ENCODE assay signal across 28 cellular contexts in the genomic region with DNA sequence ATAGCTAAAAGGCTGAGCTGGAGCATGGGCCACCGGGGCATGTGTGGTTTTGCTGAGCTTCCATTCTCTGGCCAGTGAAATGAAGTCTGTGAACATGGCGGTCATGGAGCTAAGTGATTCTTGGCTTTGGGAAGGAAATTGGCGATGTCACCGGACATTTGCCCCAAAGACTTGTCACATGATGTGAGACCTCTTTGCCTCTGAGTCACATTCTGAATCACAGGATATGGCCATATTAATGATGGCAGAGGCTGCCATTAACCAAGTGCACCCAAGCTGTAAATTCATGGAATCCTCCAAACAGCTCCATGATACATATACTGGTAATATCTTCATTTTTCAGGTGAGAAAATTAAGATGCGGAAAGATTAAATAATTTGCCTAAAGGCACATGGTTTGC. TPM values are rescaled to one million over a fixed set of nuclear protein-coding genes. Genes with fewer than 3 reads are reported as not detected.
DNase-seq lines count a peak whose midpoint lies in the region; FAIRE-seq and TF ChIP-seq lines count a peak whose summit lies in the region.
"Had no signal": no experiment of that assay in that cellular context is flagged by ENCODE, and none has a peak within 500 bp of the region (broad histone marks: within the 10 kb centered on the region; RNA-seq: fewer than 3 reads in every experiment).

No MANE protein-coding gene starts in this region.

- no peaks in the 10 kb centered on the region for H3K79me2 ChIP-seq in H9 (ENCODE audit: insufficient read depth, low read length)

- no peaks in the 10 kb centered on the region for H4K20me1 ChIP-seq in H9 (ENCODE audit: control insufficient read depth, insufficient read depth, insufficient read length)

- POLR2A ChIA-PET in activated CD4-positive, alpha-beta memory T cell treated with anti-CD3 and anti-CD28 coated beads for 36 hours (lab: Charles Lee): interaction anchor here (1.2 to 3.6 kb wide), 5 partner anchors 20 to 71 kb away, joined by 4 to 31 read pairs (median 4); a partner anchor contains a TSS

- WGBS in H9 (ENCODE audit: extremely low coverage, insufficient read length, low lambda C conversion rate): no CpG with 5 or more reads among the region's 5 CpGs

- no peak overlapping the region for H2BK5ac ChIP-seq in H9 (ENCODE audit: insufficient read length, low read length)

- H3K14ac ChIP-seq in H9 (ENCODE audit: insufficient read depth, low read length): no peak overlapping the region

- H3K4me1 Mint-ChIP-seq in T-helper 2 cell treated with Interferon-gamma antibody and Interleukin-4, amounts not matched to agents 5 μg/mL and 100 μg/mL, for 36 hours (ENCODE audit: low read depth): peaks cover 62% of the 10 kb centered on the region
- H3K4me1 Mint-ChIP-seq in activated CD4-positive, alpha-beta memory T cell treated with anti-CD3 and anti-CD28 coated beads for 36 hours (ENCODE audit: low read depth): peaks cover 54% of the 10 kb centered on the region
- H3K4me1 Mint-ChIP-seq in H9: no peaks in the 10 kb centered on the region
- H3K4me1 Mint-ChIP-seq: brain had no signal

- no peak overlapping the region for H2BK12ac ChIP-seq in H9 (ENCODE audit: insufficient read length, low read depth, low read length)

- H3K56ac ChIP-seq in H9 (ENCODE audit: insufficient read length, low read depth, low read length): no peak overlapping the region

- no peak overlapping the region for H3K18ac ChIP-seq in H9 (ENCODE audit: insufficient read length, low read depth, low read length)

- no peak for TF ChIP-seq POLR2A in GM12892 (IDR thresholded peaks at IDR 0.05; ENCODE audit: low read depth, low read length)

- H3K27ac Mint-ChIP-seq in T-helper 2 cell treated with Interferon-gamma antibody and Interleukin-4, amounts not matched to agents 5 μg/mL and 100 μg/mL, for 36 hours: peak overlapping the region; percentile 50
- H3K27ac Mint-ChIP-seq in activated CD4-positive, alpha-beta memory T cell treated with anti-CD3 and anti-CD28 coated beads for 36 hours: peak overlapping the region; percentile 66
- no peak overlapping the region for H3K27ac Mint-ChIP-seq in H9
- H3K27ac Mint-ChIP-seq: brain; CD8-positive, alpha-beta memory T cell; memory B cell had no signal

- H3K4me1 ChIP-seq in H9 (ENCODE audit: insufficient read depth, low read length): no peaks in the 10 kb centered on the region
- H3K4me1 ChIP-seq: esophagus squamous epithelium had no signal

- peak overlapping the region; percentile 19 for H3K4me3 Mint-ChIP-seq in T-helper 2 cell treated with Interferon-gamma antibody and Interleukin-4, amounts not matched to agents 5 μg/mL and 100 μg/mL, for 36 hours
- H3K4me3 Mint-ChIP-seq in activated CD4-positive, alpha-beta memory T cell treated with anti-CD3 and anti-CD28 coated beads for 36 hours: no peak overlapping the region
- no peak overlapping the region for H3K4me3 Mint-ChIP-seq in H9
- H3K4me3 Mint-ChIP-seq: brain; CD8-positive, alpha-beta memory T cell; effector memory CD8-positive, alpha-beta T cell; memory B cell had no signal

- intact Hi-C loops in activated CD4-positive, alpha-beta memory T cell treated with anti-CD3 and anti-CD28 coated beads for 36 hours (cut with micrococcal nuclease): loop anchor here (1.0 to 2.0 kb wide), 2 partner anchors 20 to 166 kb away; a partner anchor contains a TSS

- H3K27me3 ChIP-seq in H9 (ENCODE audit: insufficient read depth, low read length): no peaks in the 10 kb centered on the region
- H3K27me3 ChIP-seq: esophagus squamous epithelium, upper lobe of left lung had no signal

- DNase-seq in T-helper 2 cell treated with Interferon-gamma antibody and Interleukin-4, amounts not matched to agents 5 μg/mL and 100 μg/mL, for 36 hours (ENCODE audit: low spot score): no peak
- DNase-seq in T-helper 2 cell (no peak), GM12892 (ENCODE audit: insufficient read length) (no peak), kidney tubule cell (ENCODE audit: low spot score) (peak; percentile 61), NCI-H345 (lab: John Stamatoyannopoulos, UW) (no peak), T1000 (lab: John Stamatoyannopoulos, UW) (no peak), H9 (no peak)
- DNase-seq in activated CD4-positive, alpha-beta memory T cell treated with anti-CD3 and anti-CD28 coated beads for 36 hours: no peak
- DNase-seq: activated effector memory CD4-positive, alpha-beta T cell treated with Interleukin-2 at 50 U/mL for 16 hours; CD8-positive, alpha-beta memory T cell; effector memory CD8-positive, alpha-beta T cell; esophagus squamous epithelium; IMR-90; kidney glomerular epithelial cell; MM.1S; NCI-H1436; NCI-H2107; NCI-H510A; RPMI8226; stimulated activated CD4-positive, alpha-beta T cell treated with anti-CD3 and anti-CD28 coated beads, Interleukin-12 subunit alpha, Interleukin-12 subunit beta, amount 100 ng/mL, for 4 hours; upper lobe of left lung had no signal

- no peak overlapping the region for H3K27ac ChIP-seq in H9 (ENCODE audit: insufficient read length, low read depth, low read length)
- H3K27ac ChIP-seq: esophagus squamous epithelium, SK-N-MC, upper lobe of left lung had no signal

- no peak overlapping the region for H3K23ac ChIP-seq in H9 (ENCODE audit: insufficient read length, low read depth, low read length)

- H3K4me2 ChIP-seq in H9 (ENCODE audit: insufficient read depth, insufficient read length, low read length): no peak overlapping the region

- no peak overlapping the region for H3K4ac ChIP-seq in H9 (ENCODE audit: low read depth, low read length)

- H4K8ac ChIP-seq in H9 (replicated peaks; ENCODE audit: insufficient read length, low read depth, low read length): no peak overlapping the region

- no peak overlapping the region for H3K9ac ChIP-seq in H9 (ENCODE audit: extremely low read depth, insufficient read length, low read length)

- no peaks in the 10 kb centered on the region for H3K23me2 ChIP-seq in H9 (ENCODE audit: insufficient read length, low read depth, low read length, poor library complexity, severe bottlenecking)

- CTCF ChIA-PET in activated CD4-positive, alpha-beta memory T cell treated with anti-CD3 and anti-CD28 coated beads for 36 hours (lab: Charles Lee): interaction anchor here (0.8 to 2.5 kb wide), 12 partner anchors 14 to 200 kb away, joined by 3 to 10 read pairs (median 4); no protein-coding TSS in a partner anchor

- H2BK20ac ChIP-seq in H9 (ENCODE audit: low read depth, low read length, poor library complexity, severe bottlenecking): no peak overlapping the region

- FAIRE-seq in GM12892 (lab: Jason Lieb, UNC): peak; percentile 9
- FAIRE-seq: A204.1, H1 had no signal

- H4K5ac ChIP-seq in H9 (ENCODE audit: insufficient read length, low read depth, low read length): no peak overlapping the region

- H2BK15ac ChIP-seq in H9 (ENCODE audit: low read depth, low read length): no peak overlapping the region

- no peaks in the 10 kb centered on the region for H3K9me3 ChIP-seq in H9 (ENCODE audit: control insufficient read depth, low read depth, low read length)
- H3K9me3 ChIP-seq: esophagus squamous epithelium, upper lobe of left lung had no signal

- H3K36me3 Mint-ChIP-seq in T-helper 2 cell treated with Interferon-gamma antibody and Interleukin-4, amounts not matched to agents 5 μg/mL and 100 μg/mL, for 36 hours (ENCODE audit: low read depth): peaks cover 3% of the 10 kb centered on the region
- H3K36me3 Mint-ChIP-seq in activated CD4-positive, alpha-beta memory T cell treated with anti-CD3 and anti-CD28 coated beads for 36 hours: no peaks in the 10 kb centered on the region
- no peaks in the 10 kb centered on the region for H3K36me3 Mint-ChIP-seq in H9 (ENCODE audit: insufficient read depth in 1 of 3, low read depth in 3 of 3)
- H3K36me3 Mint-ChIP-seq: brain; CD8-positive, alpha-beta memory T cell; memory B cell had no signal

- no peaks in the 10 kb centered on the region for H3K27me3 Mint-ChIP-seq in T-helper 2 cell treated with Interferon-gamma antibody and Interleukin-4, amounts not matched to agents 5 μg/mL and 100 μg/mL, for 36 hours (ENCODE audit: low read depth)
- H3K27me3 Mint-ChIP-seq in activated CD4-positive, alpha-beta memory T cell treated with anti-CD3 and anti-CD28 coated beads for 36 hours: no peaks in the 10 kb centered on the region
- no peaks in the 10 kb centered on the region; the same call in none of the 2 replicates for H3K27me3 Mint-ChIP-seq in H9 (ENCODE audit: low read depth)
- H3K27me3 Mint-ChIP-seq: effector memory CD8-positive, alpha-beta T cell; memory B cell had no signal

- H2AK5ac ChIP-seq in H9 (ENCODE audit: insufficient read length, low read length): no peak overlapping the region

- H3K9me3 Mint-ChIP-seq in T-helper 2 cell treated with Interferon-gamma antibody and Interleukin-4, amounts not matched to agents 5 μg/mL and 100 μg/mL, for 36 hours: no peaks in the 10 kb centered on the region
- peaks cover 3% of the 10 kb centered on the region for H3K9me3 Mint-ChIP-seq in activated CD4-positive, alpha-beta memory T cell treated with anti-CD3 and anti-CD28 coated beads for 36 hours
- H3K9me3 Mint-ChIP-seq in H9: no peaks in the 10 kb centered on the region
- H3K9me3 Mint-ChIP-seq: CD8-positive, alpha-beta memory T cell; effector memory CD8-positive, alpha-beta T cell; memory B cell had no signal

- H3K79me1 ChIP-seq in H9 (ENCODE audit: insufficient read depth, low read depth, low read length, poor library complexity, severe bottlenecking): no peaks in the 10 kb centered on the region

- no peak overlapping the region for H3T11ph ChIP-seq in H9 (ENCODE audit: low read length)

- no peak overlapping the region for H4K91ac ChIP-seq in H9 (ENCODE audit: insufficient read length, low read depth, low read length)

- H2BK120ac ChIP-seq in H9 (ENCODE audit: low read depth, low read length, poor library complexity, severe bottlenecking): no peak overlapping the region

- TF ChIP-seq CTCF in H9 (conservative IDR thresholded peaks at IDR 0.05): no peak

- no peak overlapping the region for H2AFZ ChIP-seq in H9 (ENCODE audit: low read length)

RNA-seq across cellular contexts. Expression of a gene that starts 27.4 kb away (rescaled TPM):
- 72.4 TPM for polyA plus RNA-seq in GM12892 (2012; ENCODE audit: missing spikeins)
- total RNA-seq in activated CD4-positive, alpha-beta memory T cell treated with anti-CD3 and anti-CD28 coated beads for 36 hours: 100 to 1,000 TPM; 171 to 182 TPM
- total RNA-seq in H9 (2021): not detected in 2 replicates
- total RNA-seq: glomerular endothelial cell, H1, IMR-90, myocyte had no signal
- polyA plus RNA-seq: H1, IMR-90 had no signal

Comparison
In these comparisons a context has a peak if more than half of its experiments do, and no peak if none do; other contexts are left out.
1. H3K27ac Mint-ChIP-seq: peak in T-helper 2 cell treated with Interferon-gamma antibody and Interleukin-4, amounts not matched to agents 5 μg/mL and 100 μg/mL, for 36 hours (single experiment) and activated CD4-positive, alpha-beta memory T cell treated with anti-CD3 and anti-CD28 coated beads for 36 hours (single experiment); none in H9 (0 of 3).
2. RNA of a gene that starts 27.4 kb away (total RNA-seq): 171 to 182 TPM in activated CD4-positive, alpha-beta memory T cell treated with anti-CD3 and anti-CD28 coated beads for 36 hours; not detected in H9; every median in the first group is over 100 times any median in the second.